ENCODE assay signal across 17 cellular contexts in genomic region chrX:136021160-136021559, GRCh38. TPM values are rescaled to one million over a fixed set of nuclear protein-coding genes. Genes with fewer than 3 reads are reported as not detected.
DNase-seq lines count a peak whose midpoint lies in the region; ATAC-seq and TF ChIP-seq lines count a peak whose summit lies in the region.
"Had no signal": no experiment of that assay in that cellular context is flagged by ENCODE, and none has a peak within 500 bp of the region (broad histone marks: within the 10 kb centered on the region; RNA-seq: fewer than 3 reads in every experiment).

No MANE protein-coding gene starts in this region.

- H3K36me3 ChIP-seq in GM06990 (ENCODE audit: control insufficient read depth, insufficient read depth, low read length) = no peaks in the 10 kb centered on the region
- H3K36me3 ChIP-seq in gastrocnemius medialis = peaks cover 0 to 4% of the 10 kb centered on the region in 2 donors
- H3K36me3 ChIP-seq: SJSA1 had no signal

- H3K27ac ChIP-seq in gastrocnemius medialis = no peak overlapping the region
- H3K27ac ChIP-seq: body of pancreas, heart left ventricle, neutrophil, SJSA1 had no signal

- H3K27me3 ChIP-seq in GM06990 (replicated peaks; ENCODE audit: control insufficient read depth, insufficient read depth, low read length) (no peaks in the 10 kb centered on the region), gastrocnemius medialis (no peaks in the 10 kb centered on the region)
- H3K27me3 ChIP-seq: body of pancreas, neutrophil, SJSA1 had no signal

- peak; percentile 28 for DNase-seq in GM06990 (ENCODE audit: extremely low read depth, insufficient read length)
- no peak for DNase-seq in iPS-NIHi11 (ENCODE audit: low spot score)
- DNase-seq in SHP77 treated with DMSO at 0.1 percent for 48 hours (lab: John Stamatoyannopoulos, UW) = no peak
- no peak for DNase-seq in A172 (ENCODE audit: low spot score)
- no peak for DNase-seq in gastrocnemius medialis
- DNase-seq: activated T-cell treated with anti-CD3 and anti-CD28 coated beads, Interleukin-2, amount 50 U/mL, for 4 hours; body of pancreas; DMS 273 treated with DMSO at 0.1 percent for 48 hours; heart left ventricle; NCI-H187 treated with DMSO at 0.1 percent for 48 hours had no signal

- H3K4me1 ChIP-seq in gastrocnemius medialis = no peaks in the 10 kb centered on the region
- H3K4me1 ChIP-seq: body of pancreas, heart left ventricle, SJSA1 had no signal

- H3K4me3 ChIP-seq in GM06990 (replicated peaks; ENCODE audit: low read depth, low read length) (no peak overlapping the region), gastrocnemius medialis (no peak overlapping the region)
- H3K4me3 ChIP-seq: body of pancreas, heart left ventricle, K562, SJSA1, smooth muscle cell had no signal

- peak; percentile 71 for ATAC-seq in GM18873 (IDR thresholded peaks at IDR 0.05; ENCODE audit: low FRiP score, unreplicated experiment)
- ATAC-seq in HG02610 (IDR thresholded peaks at IDR 0.05; ENCODE audit: unreplicated experiment) = peak; percentile 90
- ATAC-seq in HG03342 (IDR thresholded peaks at IDR 0.05; ENCODE audit: unreplicated experiment) = peak; percentile 80
- no peak for ATAC-seq in gastrocnemius medialis
- ATAC-seq: body of pancreas, heart left ventricle, K562 had no signal

- TF ChIP-seq CTCF in GM06990 (IDR thresholded peaks at IDR 0.05; ENCODE audit: insufficient read depth, low read length, poor library complexity, severe bottlenecking) (no peak), gastrocnemius medialis (IDR thresholded peaks at IDR 0.05 in 4 of 5, conservative IDR thresholded peaks at IDR 0.05 in 1 of 5) (no peak)

- no peak for TF ChIP-seq POLR2A in gastrocnemius medialis (IDR thresholded peaks at IDR 0.05)

- H3K9me3 ChIP-seq in gastrocnemius medialis = no peaks in the 10 kb centered on the region
- H3K9me3 ChIP-seq: body of pancreas, heart left ventricle, neutrophil, SJSA1 had no signal

- intact Hi-C loops in gastrocnemius medialis (cut with DNase I; ENCODE audit: low total_unique reads) = no loop called here

- in situ Hi-C loops in gastrocnemius medialis (cut with MboI; ENCODE audit: low sequenced_read_pairs in 4 of 4) = loop anchor here in 2 of 4 donors (25.0 kb wide), 2 partner anchors 241 to 466 kb away; partner anchors contain the start of genes BRS3 (in 1 of the 2), HTATSF1 (in 1 of the 2) and MAP7D3 (in 1 of the 2)

RNA-seq across cellular contexts. Expression of gene SLC9A6, which starts 35.9 kb away (rescaled TPM):
- 6.8 and 12.2 TPM in 2 replicates for total RNA-seq in A172 (2014; rRNA removed; shearing (Covaris generic))
- total RNA-seq in gastrocnemius medialis = 10 to 100 TPM; 13.3 to 18.7 (median 15.2) TPM

RNA-seq across cellular contexts. Expression of gene MMGT1, which starts 47.4 kb away (rescaled TPM):
- total RNA-seq in A172 (2014; rRNA removed; shearing (Covaris generic)) = 9.5 and 11.3 TPM in 2 replicates
- 10 to 100 TPM; 20.6 to 29.2 (median 23.5) TPM for total RNA-seq in gastrocnemius medialis

Comparison
In these comparisons a context has a peak if more than half of its experiments do, and no peak if none do; other contexts are left out.
1. ATAC-seq: peak in GM18873 (single experiment), HG02610 (single experiment) and HG03342 (single experiment); none in gastrocnemius medialis (0 of 2).